Comparison of ENCODE assay signal across 8 cellular contexts in genomic region chr11:65873280-65874156, GRCh38. TPM values are rescaled to one million over a fixed set of nuclear protein-coding genes. Genes with fewer than 3 reads are reported as not detected.
A peak's percentile ranks its signal among the peaks of the same experiment; 100 is the strongest.
DNase-seq lines count a peak whose midpoint lies in the region; ATAC-seq and TF ChIP-seq lines count a peak whose summit lies in the region.

No MANE protein-coding gene starts in this region.

- BruUV-seq in Panc1 (replicated peaks; lab: Mats Ljungman, UMichigan) = no TSS peak

- H3K27ac ChIP-seq in KOPT-K1 (ENCODE audit: low read depth, low read length, poor library complexity, severe bottlenecking) (peak overlapping the region; percentile 62), Panc1 (ENCODE audit: low read length) (peak overlapping the region; percentile 86)

- H3K4me3 Mint-ChIP-seq in stimulated activated effector memory CD8-positive, alpha-beta T cell treated with anti-CD3 and anti-CD28 coated beads, Interleukin-12 subunit alpha, Interleukin-12 subunit beta, amount 100 ng/mL, for 72 hours = peak overlapping the region; percentile 95

- in situ Hi-C loops in Panc1 (cut with HindIII; ENCODE audit: low pct_unique_long_range_greater_than_20kb, low sequenced_read_pairs) = no loop called here

- CTCF ChIA-PET in Panc1 (lab: Charles Lee) = interaction anchor here (0.7 to 1.2 kb wide), 3 partner anchors 11 to 86 kb away, joined by 5 to 24 read pairs (median 6); partner anchors contain the start of gene FIBP

- no peak for TF ChIP-seq CTCF in Panc1 (IDR thresholded peaks at IDR 0.05)

- POLR2A ChIA-PET in Panc1 (lab: Charles Lee) = interaction anchor here (0.5 to 1.0 kb wide), 3 partner anchors 14 to 211 kb away, joined by 3 to 10 read pairs (median 3); partner anchors contain the start of gene RELA

- peaks cover 12% of the 10 kb centered on the region for H3K4me1 ChIP-seq in Panc1 (ENCODE audit: control insufficient read depth, insufficient read depth, low read length)

- DNase-seq in DMS153 (lab: John Stamatoyannopoulos, UW) (peak; percentile 86), Panc1 (ENCODE audit: low read depth, low spot score) (no peak), myocyte (ENCODE audit: low read depth) (peak; percentile 94)
- DNase-seq in activated T-cell treated with anti-CD3 and anti-CD28 coated beads, Interleukin-2, amount 50 U/mL, for 48 hours = peak; percentile 100
- peak; percentile 99 to 100 for DNase-seq in stimulated activated effector memory CD8-positive, alpha-beta T cell treated with anti-CD3 and anti-CD28 coated beads, Interleukin-12 subunit alpha, Interleukin-12 subunit beta, amount 100 ng/mL, for 72 hours (ENCODE audit: low spot score in 2 of 2)

- H3K27me3 ChIP-seq in Panc1 (ENCODE audit: control insufficient read depth, insufficient read depth, low read length) = no peaks in the 10 kb centered on the region

- ATAC-seq in GM21737 (IDR thresholded peaks at IDR 0.05; ENCODE audit: unreplicated experiment) (peak; percentile 69), Panc1 (peak; percentile 83), esophagus mucosa (peak; percentile 92)
- ATAC-seq in stimulated activated effector memory CD8-positive, alpha-beta T cell treated with anti-CD3 and anti-CD28 coated beads, Interleukin-12 subunit alpha, Interleukin-12 subunit beta, amount 100 ng/mL, for 72 hours = peak; percentile 85

- H3K9me3 ChIP-seq in KOPT-K1 (ENCODE audit: insufficient read depth, low read length, poor library complexity, severe bottlenecking) (no peaks in the 10 kb centered on the region), Panc1 (ENCODE audit: control insufficient read depth, insufficient read depth, low read depth, low read length) (no peaks in the 10 kb centered on the region)

- H3K36me3 ChIP-seq in KOPT-K1 (ENCODE audit: insufficient read depth, low read length) (no peaks in the 10 kb centered on the region), Panc1 (ENCODE audit: control insufficient read depth, insufficient read depth, low read length) (no peaks in the 10 kb centered on the region)

- no peaks in the 10 kb centered on the region for H3K9me3 Mint-ChIP-seq in stimulated activated effector memory CD8-positive, alpha-beta T cell treated with anti-CD3 and anti-CD28 coated beads, Interleukin-12 subunit alpha, Interleukin-12 subunit beta, amount 100 ng/mL, for 72 hours

- H3K4me3 ChIP-seq in Panc1 (ENCODE audit: low read depth in 2 of 2, low read length in 2 of 2) = peak overlapping the region; percentile 57 to 73

- H3K27ac Mint-ChIP-seq in stimulated activated effector memory CD8-positive, alpha-beta T cell treated with anti-CD3 and anti-CD28 coated beads, Interleukin-12 subunit alpha, Interleukin-12 subunit beta, amount 100 ng/mL, for 72 hours = peak overlapping the region; percentile 95

- intact Hi-C loops in Panc1 (cut with micrococcal nuclease; ENCODE audit: unreplicated experiment) = no loop called here

- H3K4me1 Mint-ChIP-seq in stimulated activated effector memory CD8-positive, alpha-beta T cell treated with anti-CD3 and anti-CD28 coated beads, Interleukin-12 subunit alpha, Interleukin-12 subunit beta, amount 100 ng/mL, for 72 hours = peaks cover 42% of the 10 kb centered on the region

- H3K36me3 Mint-ChIP-seq in stimulated activated effector memory CD8-positive, alpha-beta T cell treated with anti-CD3 and anti-CD28 coated beads, Interleukin-12 subunit alpha, Interleukin-12 subunit beta, amount 100 ng/mL, for 72 hours = peaks cover 12% of the 10 kb centered on the region

RNA-seq across cellular contexts. Expression of gene EFEMP2, which starts 0.9 kb away (rescaled TPM):
- 23.7 TPM for total RNA-seq in Panc1 (2021; ENCODE audit: unreplicated experiment)
- 44.8 TPM for polyA plus RNA-seq in Panc1 (2012; ENCODE audit: insufficient read length)
- 4.6 TPM for total RNA-seq in esophagus mucosa
- 124 and 141 TPM in 2 replicates for total RNA-seq in myocyte
- polyA plus RNA-seq in myocyte (2012) = 275 TPM

RNA-seq across cellular contexts. Expression of gene CTSW, which starts 6.1 kb away (rescaled TPM):
- not detected for total RNA-seq in Panc1 (2021; ENCODE audit: unreplicated experiment)
- polyA plus RNA-seq in Panc1 (2012; ENCODE audit: insufficient read length) = not detected
- not detected for total RNA-seq in esophagus mucosa
- total RNA-seq in myocyte = not detected in 2 replicates
- polyA plus RNA-seq in myocyte (2012) = 0.13 TPM

RNA-seq across cellular contexts. Expression of gene MUS81, which starts 13.3 kb away (rescaled TPM):
- total RNA-seq in Panc1 (2021; ENCODE audit: unreplicated experiment) (140 TPM), esophagus mucosa (20.4 TPM), myocyte (46.8 and 47.6 TPM in 2 replicates)
- 132 TPM for polyA plus RNA-seq in Panc1 (2012; ENCODE audit: insufficient read length)
- polyA plus RNA-seq in myocyte (2012) = 49.2 TPM

RNA-seq across cellular contexts. Expression of gene FIBP, which starts 14.8 kb away (rescaled TPM):
- 105 TPM for total RNA-seq in Panc1 (2021; ENCODE audit: unreplicated experiment)
- 154 TPM for polyA plus RNA-seq in Panc1 (2012; ENCODE audit: insufficient read length)
- total RNA-seq in esophagus mucosa = 42.3 TPM
- 92.4 and 103 TPM in 2 replicates for total RNA-seq in myocyte
- 116 TPM for polyA plus RNA-seq in myocyte (2012)

RNA-seq across cellular contexts. Expression of gene CFL1, which starts 15.5 kb away (rescaled TPM):
- total RNA-seq in Panc1 (2021; ENCODE audit: unreplicated experiment) (1,911 TPM), esophagus mucosa (645 TPM), myocyte (748 and 837 TPM in 2 replicates)
- 2,777 TPM for polyA plus RNA-seq in Panc1 (2012; ENCODE audit: insufficient read length)
- 1,171 TPM for polyA plus RNA-seq in myocyte (2012)
